9 cellular contexts compared by ENCODE assay signal in the genomic region with DNA sequence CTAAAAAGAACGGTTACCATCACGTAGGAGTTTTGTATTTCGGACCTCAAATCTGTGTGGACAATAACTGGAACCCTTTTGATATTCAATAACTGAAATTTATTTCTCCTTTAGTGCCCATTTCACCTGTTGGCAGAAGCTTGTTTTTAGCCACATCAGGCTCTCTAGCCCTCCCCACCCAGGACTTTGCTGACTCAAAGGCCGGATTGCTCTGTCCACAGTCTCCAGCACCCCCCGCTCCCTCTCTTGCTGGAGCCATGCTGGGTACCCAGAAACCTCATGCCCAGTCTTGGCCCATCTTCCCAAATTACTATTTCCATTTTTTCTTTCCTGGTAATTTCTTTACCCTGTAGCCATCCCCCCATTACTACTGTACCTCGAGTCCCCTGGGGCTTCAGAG. TPM values are rescaled to one million over a fixed set of nuclear protein-coding genes. Genes with fewer than 3 reads are reported as not detected.
DNase-seq lines count a peak whose midpoint lies in the region; ATAC-seq and TF ChIP-seq lines count a peak whose summit lies in the region.
"Had no signal": no experiment of that assay in that cellular context is flagged by ENCODE, and none has a peak within 500 bp of the region (broad histone marks: within the 10 kb centered on the region; RNA-seq: fewer than 3 reads in every experiment).

No MANE protein-coding gene starts in this region.

- peaks cover 26% of the 10 kb centered on the region for H3K4me1 ChIP-seq in neural progenitor cell

- H3K4me3 Mint-ChIP-seq in CD14-positive monocyte = no peak overlapping the region
- H3K4me3 Mint-ChIP-seq in central memory CD8-positive, alpha-beta T cell = peak overlapping the region; percentile 54
- no peak overlapping the region for H3K4me3 Mint-ChIP-seq in neural progenitor cell

- H2AFZ ChIP-seq in neural progenitor cell (replicated peaks) = peak overlapping the region; percentile 99

- DNase-seq in CD14-positive monocyte (ENCODE audit: low spot score) (no peak), neural progenitor cell (ENCODE audit: low spot score) (no peak), NCI-H526 treated with DMSO at 0.1 percent for 48 hours (lab: John Stamatoyannopoulos, UW) (no peak), NCI-H1436 (lab: John Stamatoyannopoulos, UW) (no peak), A172 (ENCODE audit: low spot score) (no peak)
- DNase-seq in central memory CD8-positive, alpha-beta T cell (ENCODE audit: low spot score in 2 of 2) = no peak
- no peak for DNase-seq in stimulated activated naive CD4-positive, alpha-beta T cell (lab: John Stamatoyannopoulos, UW)
- DNase-seq: retina had no signal

- no peaks in the 10 kb centered on the region for H3K36me3 ChIP-seq in KOPT-K1 (ENCODE audit: insufficient read depth, low read length)
- H3K36me3 ChIP-seq in neural progenitor cell = no peaks in the 10 kb centered on the region

- H3K9me3 ChIP-seq in KOPT-K1 (ENCODE audit: insufficient read depth, low read length, poor library complexity, severe bottlenecking) (no peaks in the 10 kb centered on the region), neural progenitor cell (ENCODE audit: low read depth) (no peaks in the 10 kb centered on the region)

- peaks cover 13% of the 10 kb centered on the region for H3F3A ChIP-seq in neural progenitor cell (ENCODE audit: low read depth)

- H3K36me3 Mint-ChIP-seq in CD14-positive monocyte = no peaks in the 10 kb centered on the region
- peaks cover 5% of the 10 kb centered on the region for H3K36me3 Mint-ChIP-seq in central memory CD8-positive, alpha-beta T cell (ENCODE audit: insufficient read depth)
- no peaks in the 10 kb centered on the region for H3K36me3 Mint-ChIP-seq in neural progenitor cell

- H3K27me3 ChIP-seq in neural progenitor cell = no peaks in the 10 kb centered on the region

- peak overlapping the region; percentile 66 for H3K27ac ChIP-seq in KOPT-K1 (ENCODE audit: low read depth, low read length, poor library complexity, severe bottlenecking)
- H3K27ac ChIP-seq in neural progenitor cell = no peak overlapping the region

- H3K4me1 Mint-ChIP-seq in CD14-positive monocyte (peaks cover 22% of the 10 kb centered on the region), neural progenitor cell (peaks cover 13% of the 10 kb centered on the region)
- peaks cover 21% of the 10 kb centered on the region for H3K4me1 Mint-ChIP-seq in central memory CD8-positive, alpha-beta T cell

- no peaks in the 10 kb centered on the region for H4K20me1 ChIP-seq in neural progenitor cell (ENCODE audit: low read depth)

- no peak for TF ChIP-seq CTCF in CD14-positive monocyte (IDR thresholded peaks at IDR 0.05)
- no peak for TF ChIP-seq CTCF in neural progenitor cell (IDR thresholded peaks at IDR 0.05)

- H3K4me2 ChIP-seq in neural progenitor cell = peak overlapping the region; percentile 61

- no peak overlapping the region for H3K4me3 ChIP-seq in neural progenitor cell

- H3K9me3 Mint-ChIP-seq in CD14-positive monocyte (no peaks in the 10 kb centered on the region), neural progenitor cell (no peaks in the 10 kb centered on the region)
- no peaks in the 10 kb centered on the region for H3K9me3 Mint-ChIP-seq in central memory CD8-positive, alpha-beta T cell

- no peaks in the 10 kb centered on the region for H3K79me2 ChIP-seq in neural progenitor cell (ENCODE audit: low read depth)

- H3K9ac ChIP-seq in neural progenitor cell = no peak overlapping the region

- intact Hi-C loops in CD14-positive monocyte (cut with micrococcal nuclease) = no loop called here

- peaks cover 2 to 13% (median 4%) of the 10 kb centered on the region in 3 donors for H3K27me3 Mint-ChIP-seq in CD14-positive monocyte (ENCODE audit: low read depth in 3 of 3)
- no peaks in the 10 kb centered on the region for H3K27me3 Mint-ChIP-seq in central memory CD8-positive, alpha-beta T cell
- H3K27me3 Mint-ChIP-seq in neural progenitor cell (ENCODE audit: insufficient read depth, low read depth) = no peaks in the 10 kb centered on the region

- ATAC-seq in central memory CD8-positive, alpha-beta T cell (replicated peaks; ENCODE audit: extremely low read depth, poor library complexity, severe bottlenecking) = no peak

- H3K27ac Mint-ChIP-seq in CD14-positive monocyte (peak overlapping the region in 4 of 7 donors; percentile 31 to 73 (median 62)), neural progenitor cell (no peak overlapping the region)
- H3K27ac Mint-ChIP-seq in central memory CD8-positive, alpha-beta T cell (ENCODE audit: low read depth) = peak overlapping the region; percentile 89

RNA-seq across cellular contexts. Expression of gene DUSP22, which starts 55.8 kb away (rescaled TPM):
- polyA plus RNA-seq in CD14-positive monocyte = 100 to 1,000 TPM; 107 to 117 TPM
- total RNA-seq in neural progenitor cell (ENCODE audit: low replicate concordance) = 40.0 and 51.3 TPM in 2 replicates
- total RNA-seq in A172 (2014; rRNA removed; shearing (Covaris generic)) = 19.5 and 29.5 TPM in 2 replicates
